Comparison of ENCODE assay signal across 8 cellular contexts in genomic region chr19:55082023-55082851, GRCh38. TPM values are rescaled to one million over a fixed set of nuclear protein-coding genes. Genes with fewer than 3 reads are reported as not detected.
DNase-seq lines count a peak whose midpoint lies in the region; ATAC-seq, FAIRE-seq and TF ChIP-seq lines count a peak whose summit lies in the region.

No MANE protein-coding gene starts in this region.

- peaks cover 11% of the 10 kb centered on the region; the same call in 1 of the 2 replicates for H3K4me1 ChIP-seq in ES-I3 (ENCODE audit: insufficient read depth, low read length)
- H3K4me1 ChIP-seq in NT2/D1 (ENCODE audit: insufficient read depth, insufficient read length): peaks cover 7% of the 10 kb centered on the region
- peaks cover 10% of the 10 kb centered on the region for H3K4me1 ChIP-seq in adipocyte (ENCODE audit: control insufficient read depth, insufficient read depth, low read length)
- peaks cover 16% of the 10 kb centered on the region for H3K4me1 ChIP-seq in keratinocyte (ENCODE audit: control insufficient read depth, extremely low read depth, insufficient read depth, low read length)
- peaks cover 31 to 45% (median 43%) of the 10 kb centered on the region in 4 donors for H3K4me1 ChIP-seq in upper lobe of left lung

- WGBS in upper lobe of left lung, 2 donors: 14 to 28% methylated on average over 25 to 57 of the region's 64 CpGs

- H3K9me3 ChIP-seq in ES-I3 (ENCODE audit: control insufficient read depth, insufficient read depth, low read length) (no peaks in the 10 kb centered on the region), NT2/D1 (ENCODE audit: insufficient read depth, low read length) (no peaks in the 10 kb centered on the region), adipocyte (ENCODE audit: control insufficient read depth, low read length) (peaks cover 3% of the 10 kb centered on the region), keratinocyte (ENCODE audit: control insufficient read depth, low read depth, low read length) (no peaks in the 10 kb centered on the region), upper lobe of left lung (no peaks in the 10 kb centered on the region)

- H3K27me3 ChIP-seq in NT2/D1 (ENCODE audit: insufficient read depth, insufficient read length): peaks cover 37% of the 10 kb centered on the region
- peaks cover 70% of the 10 kb centered on the region for H3K27me3 ChIP-seq in adipocyte (replicated peaks; ENCODE audit: control insufficient read depth, insufficient read depth, low read length)
- peaks cover 17% of the 10 kb centered on the region for H3K27me3 ChIP-seq in keratinocyte (ENCODE audit: control insufficient read depth, extremely low read depth, insufficient read depth, low read length)
- H3K27me3 ChIP-seq in upper lobe of left lung: peaks cover 0 to 51% (median 17%) of the 10 kb centered on the region in 4 donors

- TF ChIP-seq CTCF in keratinocyte (optimal IDR thresholded peaks at IDR 0.05 in 1 of 3, IDR thresholded peaks at IDR 0.05 in 1 of 3, conservative IDR thresholded peaks at IDR 0.05 in 1 of 3; ENCODE audit: extremely low read depth in 1 of 3, insufficient read depth in 2 of 3, low read length in 3 of 3) (no peak), upper lobe of left lung (IDR thresholded peaks at IDR 0.05) (no peak)

- H3K9ac ChIP-seq in ES-I3 (ENCODE audit: low read depth, low read length) (peak overlapping the region; percentile 68), NT2/D1 (ENCODE audit: insufficient read length, low read depth) (peak overlapping the region; percentile 57), adipocyte (ENCODE audit: low read length) (no peak overlapping the region), keratinocyte (ENCODE audit: control insufficient read depth, extremely low read depth, insufficient read depth, low read length) (no peak overlapping the region)

- no peak for DNase-seq in NT2/D1 (ENCODE audit: low read depth, low spot score)
- peak; percentile 56 for DNase-seq in adipocyte (ENCODE audit: low read depth)
- no peak for DNase-seq in keratinocyte (ENCODE audit: low read depth, low spot score)
- peak in 1 of 2 donors; percentile 89 for DNase-seq in upper lobe of left lung
- DNase-seq in G401 (ENCODE audit: low spot score): no peak
- no peak for DNase-seq in NCI-H524 (lab: John Stamatoyannopoulos, UW)

- ATAC-seq in upper lobe of left lung (ENCODE audit: low FRiP score in 2 of 2) (peak in 1 of 2 donors; percentile 5), HG03095 (IDR thresholded peaks at IDR 0.05; ENCODE audit: unreplicated experiment) (no peak)

- H3K36me3 ChIP-seq in ES-I3 (ENCODE audit: insufficient read depth, low read length): no peaks in the 10 kb centered on the region
- H3K36me3 ChIP-seq in NT2/D1 (ENCODE audit: insufficient read depth, insufficient read length, low read length): no peaks in the 10 kb centered on the region
- H3K36me3 ChIP-seq in adipocyte (ENCODE audit: control insufficient read depth, insufficient read depth, low read length, severe bottlenecking): no peaks in the 10 kb centered on the region
- H3K36me3 ChIP-seq in keratinocyte (ENCODE audit: control insufficient read depth in 2 of 2, extremely low read depth in 1 of 2, insufficient read depth in 2 of 2, low read length in 2 of 2): peaks cover 0 to 9% of the 10 kb centered on the region in 2 experiments
- no peaks in the 10 kb centered on the region for H3K36me3 ChIP-seq in upper lobe of left lung

- in situ Hi-C loops in G401 (cut with HindIII; ENCODE audit: low sequenced_read_pairs): no loop called here

- H2AFZ ChIP-seq in keratinocyte (ENCODE audit: control insufficient read depth, low read length): peak overlapping the region; percentile 9

- FAIRE-seq in keratinocyte (lab: Jason Lieb, UNC): no peak

- no peak for TF ChIP-seq POLR2A in upper lobe of left lung (IDR thresholded peaks at IDR 0.05)

- no peak overlapping the region for H3K4me2 ChIP-seq in keratinocyte (ENCODE audit: control insufficient read depth, extremely low read depth, insufficient read depth, low read depth, low read length)

- H4K20me1 ChIP-seq in keratinocyte (ENCODE audit: control insufficient read depth, extremely low read depth, insufficient read depth, low read length): peaks cover under 1% of the 10 kb centered on the region

- no peak overlapping the region for H3K27ac ChIP-seq in keratinocyte (ENCODE audit: control insufficient read depth, insufficient read depth, low read length)
- no peak overlapping the region for H3K27ac ChIP-seq in upper lobe of left lung

- H3K9me1 ChIP-seq in keratinocyte (ENCODE audit: control insufficient read depth, extremely low read depth, insufficient read depth, low read length): no peaks in the 10 kb centered on the region

- H3K79me2 ChIP-seq in keratinocyte (ENCODE audit: control insufficient read depth, insufficient read depth, low read length): no peaks in the 10 kb centered on the region

- dilution Hi-C loops in keratinocyte (cut with MboI; ENCODE audit: extremely low pct_ligation_motif_present, low sequenced_read_pairs): no loop called here

- no peak for TF ChIP-seq EP300 in upper lobe of left lung (IDR thresholded peaks at IDR 0.05)

- H3K4me3 ChIP-seq in NT2/D1 (ENCODE audit: insufficient read length, low read depth) (peak overlapping the region; percentile 50), adipocyte (ENCODE audit: low read length) (no peak overlapping the region), keratinocyte (ENCODE audit: control insufficient read depth in 2 of 3, extremely low read depth in 1 of 3, insufficient read depth in 2 of 3, low read depth in 1 of 3, low read length in 3 of 3) (peak overlapping the region in 2 of 3 experiments; percentile 12 to 29), upper lobe of left lung (peak overlapping the region in 3 of 4 donors; percentile 58 to 65 (median 63))

RNA-seq across cellular contexts. Expression of gene EPS8L1, which starts 6.6 kb away (rescaled TPM):
- polyA plus RNA-seq in keratinocyte: 20.1 to 37.3 TPM (median 26.0 TPM) in 3 replicates
- 273 TPM for polyA plus RNA-seq in keratinocyte (2011; ENCODE audit: low read depth)
- 16.9 and 29.1 TPM in 2 replicates for polyA plus RNA-seq in keratinocyte (2011; cell fraction: cytosol; rRNA removed)
- 128 and 147 TPM in 2 replicates for polyA plus RNA-seq in keratinocyte (2011; cell fraction: nucleus; rRNA removed)
- 33.8 and 363 TPM in 2 replicates for polyA plus RNA-seq in keratinocyte (2012; ENCODE audit: low replicate concordance)
- polyA minus RNA-seq in keratinocyte: 23.5 to 49.5 TPM (median 38.9 TPM) in 3 replicates
- 27.6 TPM for polyA minus RNA-seq in keratinocyte (2011; cell fraction: cytosol; rRNA and poly(A)+ RNA removed)
- 25.4 and 32.1 TPM in 2 replicates for polyA minus RNA-seq in keratinocyte (2011; cell fraction: nucleus; rRNA and poly(A)+ RNA removed)
- 10 to 100 TPM; 30.2 to 55.7 (median 43.3) TPM for total RNA-seq in upper lobe of left lung
- 9.7 and 11.7 TPM in 2 replicates for total RNA-seq in G401 (2014; rRNA removed; shearing (Covaris generic))

RNA-seq across cellular contexts. Expression of gene RDH13, which starts 19.3 kb away (rescaled TPM):
- polyA plus RNA-seq in keratinocyte: 10.6 to 16.3 TPM (median 11.9 TPM) in 3 replicates
- 24.6 TPM for polyA plus RNA-seq in keratinocyte (2011; ENCODE audit: low read depth)
- 9.4 and 10.7 TPM in 2 replicates for polyA plus RNA-seq in keratinocyte (2011; cell fraction: cytosol; rRNA removed)
- 28.4 and 30.3 TPM in 2 replicates for polyA plus RNA-seq in keratinocyte (2011; cell fraction: nucleus; rRNA removed)
- 10.6 and 59.3 TPM in 2 replicates for polyA plus RNA-seq in keratinocyte (2012; ENCODE audit: low replicate concordance)
- polyA minus RNA-seq in keratinocyte: 13.5 to 28.4 TPM (median 17.9 TPM) in 3 replicates
- 12.1 TPM for polyA minus RNA-seq in keratinocyte (2011; cell fraction: cytosol; rRNA and poly(A)+ RNA removed)
- 20.5 and 21.5 TPM in 2 replicates for polyA minus RNA-seq in keratinocyte (2011; cell fraction: nucleus; rRNA and poly(A)+ RNA removed)
- total RNA-seq in upper lobe of left lung: 10 to 100 TPM; 24.0 to 72.3 (median 28.1) TPM
- 31.4 and 38.9 TPM in 2 replicates for total RNA-seq in G401 (2014; rRNA removed; shearing (Covaris generic))

RNA-seq across cellular contexts. Expression of gene PPP1R12C, which starts 35.2 kb away (rescaled TPM):
- polyA plus RNA-seq in keratinocyte: 22.9 to 41.2 TPM (median 24.7 TPM) in 3 replicates
- polyA plus RNA-seq in keratinocyte (2011; ENCODE audit: low read depth): 15.7 TPM
- polyA plus RNA-seq in keratinocyte (2011; cell fraction: cytosol; rRNA removed): 7.6 and 16.9 TPM in 2 replicates
- 83.9 and 118 TPM in 2 replicates for polyA plus RNA-seq in keratinocyte (2011; cell fraction: nucleus; rRNA removed)
- polyA plus RNA-seq in keratinocyte (2012; ENCODE audit: low replicate concordance): 26.9 and 37.2 TPM in 2 replicates
- 11.8 to 24.6 TPM (median 18.4 TPM) in 3 replicates for polyA minus RNA-seq in keratinocyte
- polyA minus RNA-seq in keratinocyte (2011; cell fraction: cytosol; rRNA and poly(A)+ RNA removed): 23.6 TPM
- 25.2 and 35.6 TPM in 2 replicates for polyA minus RNA-seq in keratinocyte (2011; cell fraction: nucleus; rRNA and poly(A)+ RNA removed)
- 100 to 1,000 TPM in 5 of 6 donors, 10 to 100 TPM in 1; 99.6 to 369 (median 158) TPM for total RNA-seq in upper lobe of left lung
- 77.4 and 81.7 TPM in 2 replicates for total RNA-seq in G401 (2014; rRNA removed; shearing (Covaris generic))

RNA-seq across cellular contexts. Expression of gene GP6, which starts 44.2 kb away (rescaled TPM):
- 0.04 to 0.09 TPM in 2 of 3 replicates, not detected in the other for polyA plus RNA-seq in keratinocyte
- polyA plus RNA-seq in keratinocyte (2011; ENCODE audit: low read depth): not detected
- 0.04 and 0.06 TPM in 2 replicates for polyA plus RNA-seq in keratinocyte (2011; cell fraction: cytosol; rRNA removed)
- polyA plus RNA-seq in keratinocyte (2011; cell fraction: nucleus; rRNA removed): 0.25 and 0.31 TPM in 2 replicates
- 0.66 TPM in 1 of 2 replicates, not detected in the other for polyA plus RNA-seq in keratinocyte (2012; ENCODE audit: low replicate concordance)
- 0.13 to 0.20 TPM in 2 of 3 replicates, not detected in the other for polyA minus RNA-seq in keratinocyte
- polyA minus RNA-seq in keratinocyte (2011; cell fraction: cytosol; rRNA and poly(A)+ RNA removed): not detected
- 0.78 TPM in 1 of 2 replicates, not detected in the other for polyA minus RNA-seq in keratinocyte (2011; cell fraction: nucleus; rRNA and poly(A)+ RNA removed)
- total RNA-seq in upper lobe of left lung: 1 to 10 TPM in 2 of 6 donors, under 1 TPM in 3, not detected in 1; 0.26 to 6.3 (median 0.98) TPM
- total RNA-seq in G401 (2014; rRNA removed; shearing (Covaris generic)): not detected in 2 replicates

Comparison
In these comparisons a context has a peak if more than half of its experiments do, and no peak if none do; other contexts are left out.
1. H3K9ac ChIP-seq: peak in ES-I3 (single experiment) and NT2/D1 (single experiment); none in adipocyte (single experiment) and keratinocyte (single experiment).